1 cellular context compared by ENCODE assay signal in the genomic region with DNA sequence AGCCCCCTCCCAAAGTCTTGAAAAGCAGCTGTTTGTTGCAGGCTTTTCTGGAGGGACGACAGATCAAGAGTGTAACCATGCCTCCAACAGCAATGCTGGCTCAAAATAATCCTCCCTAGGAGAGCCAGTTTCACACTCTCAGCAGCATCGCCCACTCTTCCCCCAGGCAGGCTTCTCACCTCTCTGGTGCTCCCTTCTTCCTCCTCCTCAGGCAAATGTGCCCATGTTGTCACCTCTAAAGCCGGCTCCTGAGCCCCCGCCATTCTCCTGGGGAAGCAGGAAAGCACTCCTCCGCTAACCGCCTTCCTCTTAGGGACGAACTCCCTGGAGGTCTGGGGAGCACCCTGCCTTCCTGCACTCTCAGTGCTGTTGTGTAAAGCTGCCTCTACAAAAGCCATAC.
TF ChIP-seq lines count a peak whose summit lies in the region.

No MANE protein-coding gene starts in this region.

TF ChIP-seq in IMR-90, 13 proteins besides CTCF, POLR2A, EP300 and RAD21:
- TF ChIP-seq MAZ (IDR thresholded peaks at IDR 0.05; ENCODE audit: borderline replicate concordance, low read depth, low read length) (no peak), CHD1 (IDR thresholded peaks at IDR 0.05; ENCODE audit: low read depth, low read length) (no peak), RFX5 (IDR thresholded peaks at IDR 0.05; ENCODE audit: low read depth, low read length) (no peak), NFE2L2 (IDR thresholded peaks at IDR 0.05; ENCODE audit: low read depth, low read length) (no peak), MAFK (IDR thresholded peaks at IDR 0.05; ENCODE audit: low read depth, low read length) (no peak)
